In genomic region chr2:201232125-201232815, GRCh38 we compare ENCODE assay signal across 8 cellular contexts. TPM values are rescaled to one million over a fixed set of nuclear protein-coding genes. Genes with fewer than 3 reads are reported as not detected.
A peak's percentile ranks its signal among the peaks of the same experiment; 100 is the strongest.
DNase-seq lines count a peak whose midpoint lies in the region; ATAC-seq and TF ChIP-seq lines count a peak whose summit lies in the region.

No MANE protein-coding gene starts in this region.

- intact Hi-C loops in CD4-positive, alpha-beta T cell (cut with DNase I, micrococcal nuclease) = loop anchor here (1.0 to 10.0 kb wide), 13 partner anchors 19 to 945 kb away; partner anchors contain the start of genes TMEM237 (in 2 of the 2), ALS2 (in 1 of the 2), CASP10 (in 1 of the 2) and CFLAR (in 1 of the 2)

- H3K36me3 Mint-ChIP-seq in CD4-positive, alpha-beta T cell (ENCODE audit: low read depth) = peaks cover 23% of the 10 kb centered on the region
- peaks cover 3% of the 10 kb centered on the region for H3K36me3 Mint-ChIP-seq in memory B cell

- ATAC-seq in CD4-positive, alpha-beta T cell (ENCODE audit: poor library complexity) = peak; percentile 51
- peak; percentile 43 for ATAC-seq in GM19351 (IDR thresholded peaks at IDR 0.05; ENCODE audit: unreplicated experiment)
- peak; percentile 64 for ATAC-seq in memory B cell (ENCODE audit: low read depth)

- H3K9me3 ChIP-seq in CD4-positive, alpha-beta T cell (ENCODE audit: control insufficient read depth, low read length) = no peaks in the 10 kb centered on the region

- DNase-seq in CD4-positive, alpha-beta T cell = peak; percentile 78 to 90 (median 87)
- peak; percentile 94 for DNase-seq in HK-2 (ENCODE audit: unreplicated experiment)
- peak; percentile 92 for DNase-seq in NCI-H82 (lab: John Stamatoyannopoulos, UW)
- peak; percentile 87 to 90 for DNase-seq in activated CD4-positive, alpha-beta T cell treated with anti-CD3 and anti-CD28 coated beads, Interleukin-2, amount 50 U/mL, for 4 hours
- peak; percentile 91 for DNase-seq in effector CD4-positive, alpha-beta T cell
- peak; percentile 89 to 93 for DNase-seq in memory B cell (ENCODE audit: low spot score in 2 of 2)
- DNase-seq in stimulated activated CD8-positive, alpha-beta memory T cell treated with anti-CD3 and anti-CD28 coated beads, Interleukin-15, amount 100 ng/mL, for 1 hour (ENCODE audit: low read depth) = peak; percentile 81

- peak; percentile 85 for TF ChIP-seq CTCF in CD4-positive, alpha-beta T cell (IDR thresholded peaks at IDR 0.05)

- CTCF ChIA-PET in CD4-positive, alpha-beta T cell (lab: Charles Lee) = interaction anchor here (0.6 to 4.5 kb wide), 64 partner anchors 11 to 519 kb away, joined by 3 to 105 read pairs (median 5); partner anchors contain the start of genes BZW1, CASP10, CASP8 and CLK1

- no peaks in the 10 kb centered on the region for H3K27me3 Mint-ChIP-seq in CD4-positive, alpha-beta T cell
- no peaks in the 10 kb centered on the region for H3K27me3 Mint-ChIP-seq in memory B cell

- H3K27me3 ChIP-seq in CD4-positive, alpha-beta T cell (ENCODE audit: control insufficient read depth, insufficient read depth, low read length) = no peaks in the 10 kb centered on the region

- H3K27ac Mint-ChIP-seq in CD4-positive, alpha-beta T cell = peak overlapping the region; percentile 95
- peak overlapping the region; percentile 96 for H3K27ac Mint-ChIP-seq in memory B cell

- POLR2A ChIA-PET in CD4-positive, alpha-beta T cell (lab: Charles Lee) = interaction anchor here (0.5 to 3.3 kb wide), 34 partner anchors 9 to 548 kb away, joined by 3 to 120 read pairs (median 7); partner anchors contain the start of genes ALS2, CASP10, CASP8 and CFLAR

- peaks cover 72% of the 10 kb centered on the region for H3K4me1 Mint-ChIP-seq in CD4-positive, alpha-beta T cell (ENCODE audit: low read depth)
- peaks cover 32% of the 10 kb centered on the region for H3K4me1 Mint-ChIP-seq in memory B cell

- H3K9me3 Mint-ChIP-seq in CD4-positive, alpha-beta T cell = no peaks in the 10 kb centered on the region
- H3K9me3 Mint-ChIP-seq in memory B cell = no peaks in the 10 kb centered on the region

- peak overlapping the region; percentile 86 for H3K27ac ChIP-seq in CD4-positive, alpha-beta T cell (ENCODE audit: low read depth, low read length)

- peak overlapping the region; percentile 97 for H3K4me3 Mint-ChIP-seq in CD4-positive, alpha-beta T cell
- H3K4me3 Mint-ChIP-seq in memory B cell = peak overlapping the region; percentile 60

RNA-seq across cellular contexts. Expression of gene CASP8, which starts 28.1 kb away (rescaled TPM):
- 100 to 1,000 TPM; 172 to 175 TPM for total RNA-seq in CD4-positive, alpha-beta T cell

RNA-seq across cellular contexts. Expression of gene CASP10, which starts 49.3 kb away (rescaled TPM):
- 10 to 100 TPM; 12.6 to 13.7 TPM for total RNA-seq in CD4-positive, alpha-beta T cell

Comparison
In these comparisons a context has a peak if more than half of its experiments do, and no peak if none do; other contexts are left out.
1. Peak in every context shown above with its lines: DNase-seq, ATAC-seq and H3K27ac ChIP-seq.